In genomic region chr1:226003502-226004170, GRCh38 we compare ENCODE assay signal across 12 cellular contexts. TPM values are rescaled to one million over a fixed set of nuclear protein-coding genes. Genes with fewer than 3 reads are reported as not detected.
DNase-seq lines count a peak whose midpoint lies in the region; ATAC-seq and TF ChIP-seq lines count a peak whose summit lies in the region.
"Had no signal": no experiment of that assay in that cellular context is flagged by ENCODE, and none has a peak within 500 bp of the region (broad histone marks: within the 10 kb centered on the region; RNA-seq: fewer than 3 reads in every experiment).

No MANE protein-coding gene starts in this region.

- H3K36me3 ChIP-seq in left lung = no peaks in the 10 kb centered on the region
- no peaks in the 10 kb centered on the region for H3K36me3 ChIP-seq in suprapubic skin
- no peaks in the 10 kb centered on the region for H3K36me3 ChIP-seq in MG63

- ATAC-seq in left lung = no peak

- H3K9me3 ChIP-seq in left lung (no peaks in the 10 kb centered on the region), suprapubic skin (no peaks in the 10 kb centered on the region), MG63 (no peaks in the 10 kb centered on the region)

- intact Hi-C loops in left lung (cut with DNase I) = no loop called here

- WGBS in suprapubic skin = 99% methylated on average over 3 of the region's 3 CpGs

- no peak for TF ChIP-seq POLR2A in suprapubic skin (IDR thresholded peaks at IDR 0.05)

- POLR2A ChIA-PET in HEK293T (lab: Yijun Ruan, JAX) = interaction anchor here (0.8 kb wide), 1 partner anchor 59 kb away, joined by 5 read pairs; the partner anchor contains the start of gene H3-3A

- CTCF ChIA-PET in activated naive CD4-positive, alpha-beta T cell treated with anti-CD3 and anti-CD28 coated beads, Interleukin-2, amount 10 ng/mL, durations not matched to agents 7 days and 5 days (lab: Charles Lee) = interaction anchor here (0.6 to 1.4 kb wide), 3 partner anchors 10 to 61 kb away, joined by 3 to 7 read pairs (median 4); no protein-coding TSS in a partner anchor
- CTCF ChIA-PET in HEK293T (lab: Yijun Ruan, JAX) = no interaction called here

- no peak for TF ChIP-seq EP300 in suprapubic skin (IDR thresholded peaks at IDR 0.05)

- H3K36me3 Mint-ChIP-seq in activated naive CD4-positive, alpha-beta T cell treated with anti-CD3 and anti-CD28 coated beads, Interleukin-2, amount 50 U/mL, for 24 hours = peaks cover 3% of the 10 kb centered on the region
- peaks cover 7% of the 10 kb centered on the region for H3K36me3 Mint-ChIP-seq in activated naive CD4-positive, alpha-beta T cell treated with anti-CD3 and anti-CD28 coated beads, Interleukin-2, amount 10 ng/mL, durations not matched to agents 7 days and 5 days

- no peak overlapping the region for H3K4me3 Mint-ChIP-seq in activated naive CD4-positive, alpha-beta T cell treated with anti-CD3 and anti-CD28 coated beads, Interleukin-2, amount 50 U/mL, for 24 hours
- no peak overlapping the region for H3K4me3 Mint-ChIP-seq in activated naive CD4-positive, alpha-beta T cell treated with anti-CD3 and anti-CD28 coated beads, Interleukin-2, amount 10 ng/mL, durations not matched to agents 7 days and 5 days
- H3K4me3 Mint-ChIP-seq: HFFc6 had no signal

- no peak for DNase-seq in activated naive CD4-positive, alpha-beta T cell treated with anti-CD3 and anti-CD28 coated beads, Interleukin-2, amount 10 ng/mL, durations not matched to agents 7 days and 5 days
- DNase-seq in HL-60 (ENCODE audit: low read depth in 1 of 2, low spot score in 1 of 2) (no peak), left lung (no peak), suprapubic skin (ENCODE audit: low spot score in 2 of 2) (no peak), NCI-H524 treated with DMSO at 0.1 percent for 48 hours (lab: John Stamatoyannopoulos, UW) (no peak), MG63 (no peak), HEK293T (ENCODE audit: extremely low spot score) (no peak)
- DNase-seq: DMS79, HFFc6, kidney glomerular epithelial cell had no signal

- no peaks in the 10 kb centered on the region for H3K9me3 Mint-ChIP-seq in activated naive CD4-positive, alpha-beta T cell treated with anti-CD3 and anti-CD28 coated beads, Interleukin-2, amount 50 U/mL, for 24 hours
- H3K9me3 Mint-ChIP-seq in activated naive CD4-positive, alpha-beta T cell treated with anti-CD3 and anti-CD28 coated beads, Interleukin-2, amount 10 ng/mL, durations not matched to agents 7 days and 5 days = peaks cover 2% of the 10 kb centered on the region
- H3K9me3 Mint-ChIP-seq: HFFc6 had no signal

- no peak overlapping the region for H3K4me3 ChIP-seq in HL-60 (replicated peaks; ENCODE audit: insufficient read depth, low read length)
- no peak overlapping the region for H3K4me3 ChIP-seq in left lung
- no peak overlapping the region for H3K4me3 ChIP-seq in suprapubic skin
- no peak overlapping the region for H3K4me3 ChIP-seq in MG63

- H3K27me3 Mint-ChIP-seq in activated naive CD4-positive, alpha-beta T cell treated with anti-CD3 and anti-CD28 coated beads, Interleukin-2, amount 50 U/mL, for 24 hours = no peaks in the 10 kb centered on the region
- peaks cover 4% of the 10 kb centered on the region for H3K27me3 Mint-ChIP-seq in activated naive CD4-positive, alpha-beta T cell treated with anti-CD3 and anti-CD28 coated beads, Interleukin-2, amount 10 ng/mL, durations not matched to agents 7 days and 5 days

- H3K4me1 ChIP-seq in left lung (peaks cover 0 to 44% of the 10 kb centered on the region in 2 donors), suprapubic skin (peaks cover 39% of the 10 kb centered on the region)

- peaks cover 53% of the 10 kb centered on the region for H3K4me1 Mint-ChIP-seq in activated naive CD4-positive, alpha-beta T cell treated with anti-CD3 and anti-CD28 coated beads, Interleukin-2, amount 50 U/mL, for 24 hours
- H3K4me1 Mint-ChIP-seq in activated naive CD4-positive, alpha-beta T cell treated with anti-CD3 and anti-CD28 coated beads, Interleukin-2, amount 10 ng/mL, durations not matched to agents 7 days and 5 days = peaks cover 50% of the 10 kb centered on the region

- H3K27me3 ChIP-seq in HL-60 (ENCODE audit: insufficient read depth, poor library complexity, severe bottlenecking) (no peaks in the 10 kb centered on the region), left lung (no peaks in the 10 kb centered on the region), suprapubic skin (no peaks in the 10 kb centered on the region), MG63 (no peaks in the 10 kb centered on the region)

- H3K27ac Mint-ChIP-seq in activated naive CD4-positive, alpha-beta T cell treated with anti-CD3 and anti-CD28 coated beads, Interleukin-2, amount 50 U/mL, for 24 hours = peak overlapping the region; percentile 90
- no peak overlapping the region for H3K27ac Mint-ChIP-seq in activated naive CD4-positive, alpha-beta T cell treated with anti-CD3 and anti-CD28 coated beads, Interleukin-2, amount 10 ng/mL, durations not matched to agents 7 days and 5 days
- H3K27ac Mint-ChIP-seq: HFFc6 had no signal

- H3K27ac ChIP-seq in HL-60 (replicated peaks) (peak overlapping the region; percentile 98), left lung (peak overlapping the region; percentile 87 to 100), suprapubic skin (peak overlapping the region; percentile 87)
- H3K27ac ChIP-seq: epithelial cell of prostate had no signal

- no peak for TF ChIP-seq CTCF in HL-60 (IDR thresholded peaks at IDR 0.05; ENCODE audit: insufficient read depth, low read length)
- TF ChIP-seq CTCF in left lung (IDR thresholded peaks at IDR 0.05) = no peak
- TF ChIP-seq CTCF in suprapubic skin (IDR thresholded peaks at IDR 0.05) = no peak

TF ChIP-seq in HEK293T, 16 proteins besides CTCF, POLR2A, EP300 and RAD21:
- no peak for TF ChIP-seq FOXM1 (IDR thresholded peaks at IDR 0.05; ENCODE audit: borderline replicate concordance)
- TF ChIP-seq ZNF384 (IDR thresholded peaks at IDR 0.05) = no peak
- no peak for TF ChIP-seq BHLHE40 (IDR thresholded peaks at IDR 0.05; ENCODE audit: borderline replicate concordance)
- no peak for TF ChIP-seq FOXA1 (IDR thresholded peaks at IDR 0.05)
- TF ChIP-seq PKNOX1 (IDR thresholded peaks at IDR 0.05) = no peak
- no peak for TF ChIP-seq L3MBTL2 (conservative IDR thresholded peaks at IDR 0.05)
- no peak for TF ChIP-seq HDGF (IDR thresholded peaks at IDR 0.05; ENCODE audit: borderline replicate concordance)
- TF ChIP-seq FOXK2 (IDR thresholded peaks at IDR 0.05) = no peak
- TF ChIP-seq ELF4 (IDR thresholded peaks at IDR 0.05) = no peak
- no peak for TF ChIP-seq ARNT (IDR thresholded peaks at IDR 0.05)
- TF ChIP-seq SUZ12 (IDR thresholded peaks at IDR 0.05) = no peak
- TF ChIP-seq TARDBP (IDR thresholded peaks at IDR 0.05) = no peak
- no peak for TF ChIP-seq LEF1 (IDR thresholded peaks at IDR 0.05; ENCODE audit: borderline replicate concordance)
- no peak for TF ChIP-seq CTBP1 (IDR thresholded peaks at IDR 0.05; ENCODE audit: borderline replicate concordance)
- no peak for TF ChIP-seq NFRKB (IDR thresholded peaks at IDR 0.05)

RNA-seq across cellular contexts. Expression of gene SDE2, which starts 4.5 kb away (rescaled TPM):
- total RNA-seq in left lung (10 to 100 TPM; 15.8 to 17.1 TPM), suprapubic skin (10 to 100 TPM; 19.7 to 37.2 (median 26.5) TPM)
- total RNA-seq in MG63 (2014; rRNA removed; shearing (Covaris generic); ENCODE audit: low replicate concordance) = 16.3 and 19.4 TPM in 2 replicates

RNA-seq across cellular contexts. Expression of gene H3-3A, which starts 58.9 kb away (rescaled TPM):
- total RNA-seq in left lung = 100 to 1,000 TPM; 444 to 608 TPM
- 100 to 1,000 TPM; 224 to 510 (median 444) TPM for total RNA-seq in suprapubic skin
- 121 and 188 TPM in 2 replicates for total RNA-seq in MG63 (2014; rRNA removed; shearing (Covaris generic); ENCODE audit: low replicate concordance)
